ENCODE assay signal across 12 cellular contexts in the genomic region with DNA sequence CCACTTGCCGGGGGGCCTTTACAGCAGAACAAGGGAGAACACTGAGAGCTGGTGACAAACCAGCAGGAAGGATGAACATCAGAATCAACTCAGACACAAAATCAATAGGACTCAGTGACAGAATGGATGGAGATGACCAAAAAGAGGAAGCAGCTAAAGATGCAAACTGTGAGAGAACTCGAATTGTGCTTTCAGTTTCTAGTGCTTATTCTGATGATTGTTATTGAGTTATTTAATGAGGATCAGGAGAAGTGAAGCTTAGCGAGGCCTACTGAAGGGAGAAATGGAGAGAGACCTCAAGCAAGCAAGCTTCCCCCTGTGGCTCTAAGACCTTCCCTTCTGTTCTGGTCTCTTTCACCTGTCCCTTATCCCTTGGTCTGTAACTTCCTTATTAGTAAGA. TPM values are rescaled to one million over a fixed set of nuclear protein-coding genes. Genes with fewer than 3 reads are reported as not detected.
DNase-seq lines count a peak whose midpoint lies in the region; ATAC-seq and TF ChIP-seq lines count a peak whose summit lies in the region.
"Had no signal": no experiment of that assay in that cellular context is flagged by ENCODE, and none has a peak within 500 bp of the region (broad histone marks: within the 10 kb centered on the region; RNA-seq: fewer than 3 reads in every experiment).

No MANE protein-coding gene starts in this region.

- no peaks in the 10 kb centered on the region for H3K36me3 Mint-ChIP-seq in activated CD8-positive, alpha-beta T cell treated with anti-CD3 and anti-CD28 coated beads, Interleukin-2, amount 10 ng/mL, durations not matched to agents 7 days and 5 days (ENCODE audit: low read depth)
- H3K36me3 Mint-ChIP-seq in activated CD8-positive, alpha-beta T cell treated with anti-CD3 and anti-CD28 coated beads for 36 hours (ENCODE audit: low read depth) = no peaks in the 10 kb centered on the region
- H3K36me3 Mint-ChIP-seq in activated T-cell treated with anti-CD3 and anti-CD28 coated beads, Interleukin-2, amount 50 U/mL, for 4 hours (ENCODE audit: insufficient read depth) = no peaks in the 10 kb centered on the region

- H3K4me1 Mint-ChIP-seq in activated CD8-positive, alpha-beta T cell treated with anti-CD3 and anti-CD28 coated beads, Interleukin-2, amount 10 ng/mL, durations not matched to agents 7 days and 5 days (ENCODE audit: low read depth) = peaks cover 10% of the 10 kb centered on the region
- no peaks in the 10 kb centered on the region for H3K4me1 Mint-ChIP-seq in activated CD8-positive, alpha-beta T cell treated with anti-CD3 and anti-CD28 coated beads for 36 hours (ENCODE audit: low read depth)
- no peaks in the 10 kb centered on the region for H3K4me1 Mint-ChIP-seq in activated T-cell treated with anti-CD3 and anti-CD28 coated beads, Interleukin-2, amount 50 U/mL, for 4 hours (ENCODE audit: low read depth)

- no peak overlapping the region for H3K27ac Mint-ChIP-seq in activated CD8-positive, alpha-beta T cell treated with anti-CD3 and anti-CD28 coated beads, Interleukin-2, amount 10 ng/mL, durations not matched to agents 7 days and 5 days
- no peak overlapping the region for H3K27ac Mint-ChIP-seq in activated CD8-positive, alpha-beta T cell treated with anti-CD3 and anti-CD28 coated beads for 36 hours

- H3K4me3 Mint-ChIP-seq in activated CD8-positive, alpha-beta T cell treated with anti-CD3 and anti-CD28 coated beads, Interleukin-2, amount 10 ng/mL, durations not matched to agents 7 days and 5 days = no peak overlapping the region
- no peak overlapping the region for H3K4me3 Mint-ChIP-seq in activated CD8-positive, alpha-beta T cell treated with anti-CD3 and anti-CD28 coated beads for 36 hours
- no peak overlapping the region for H3K4me3 Mint-ChIP-seq in activated T-cell treated with anti-CD3 and anti-CD28 coated beads, Interleukin-2, amount 50 U/mL, for 4 hours

- H3K27me3 Mint-ChIP-seq in activated CD8-positive, alpha-beta T cell treated with anti-CD3 and anti-CD28 coated beads, Interleukin-2, amount 10 ng/mL, durations not matched to agents 7 days and 5 days (ENCODE audit: low read depth) = peaks cover 2% of the 10 kb centered on the region
- H3K27me3 Mint-ChIP-seq in activated CD8-positive, alpha-beta T cell treated with anti-CD3 and anti-CD28 coated beads for 36 hours = no peaks in the 10 kb centered on the region
- peaks cover 3% of the 10 kb centered on the region for H3K27me3 Mint-ChIP-seq in activated T-cell treated with anti-CD3 and anti-CD28 coated beads, Interleukin-2, amount 50 U/mL, for 4 hours (ENCODE audit: low read depth)

- DNase-seq in activated CD8-positive, alpha-beta T cell treated with anti-CD3 and anti-CD28 coated beads, Interleukin-2, amount 10 ng/mL, durations not matched to agents 7 days and 5 days = no peak
- DNase-seq in activated CD8-positive, alpha-beta T cell treated with anti-CD3 and anti-CD28 coated beads for 36 hours = no peak
- peak; percentile 65 to 93 for DNase-seq in NOMO-1 (lab: John Stamatoyannopoulos, UW; ENCODE audit: unreplicated experiment in 2 of 2)
- DNase-seq in activated T-cell treated with anti-CD3 and anti-CD28 coated beads, Interleukin-2, amount 50 U/mL, for 4 hours = no peak
- DNase-seq in DMS53 treated with DMSO at 0.1 percent for 48 hours (lab: John Stamatoyannopoulos, UW; ENCODE audit: unreplicated experiment) = no peak
- no peak for DNase-seq in NCI-H2029 (lab: John Stamatoyannopoulos, UW)
- DNase-seq: NCI-H82, pancreas had no signal

- intact Hi-C loops in activated CD8-positive, alpha-beta T cell treated with anti-CD3 and anti-CD28 coated beads for 36 hours (cut with micrococcal nuclease) = no loop called here

- CTCF ChIA-PET in activated CD8-positive, alpha-beta T cell treated with anti-CD3 and anti-CD28 coated beads, Interleukin-2, amount 10 ng/mL, durations not matched to agents 7 days and 5 days (lab: Charles Lee) = interaction anchor here (0.7 to 3.5 kb wide), 10 partner anchors 10 to 695 kb away, joined by 3 to 47 read pairs (median 3); partner anchors contain the start of genes CDC20 and ELOVL1
- CTCF ChIA-PET in activated CD8-positive, alpha-beta T cell treated with anti-CD3 and anti-CD28 coated beads for 36 hours (lab: Charles Lee) = interaction anchor here (1.4 to 3.6 kb wide), 3 partner anchors 8 to 175 kb away, joined by 3 to 28 read pairs (median 7); no protein-coding TSS in a partner anchor

- no peak for TF ChIP-seq CTCF in activated CD8-positive, alpha-beta T cell treated with anti-CD3 and anti-CD28 coated beads for 36 hours (IDR thresholded peaks at IDR 0.05)

- POLR2A ChIA-PET in activated CD8-positive, alpha-beta T cell treated with anti-CD3 and anti-CD28 coated beads, Interleukin-2, amount 10 ng/mL, durations not matched to agents 7 days and 5 days (lab: Charles Lee) = interaction anchor here (1.9 kb wide), 1 partner anchor 119 kb away, joined by 7 read pairs; the partner anchor contains the start of gene CDC20
- POLR2A ChIA-PET in activated CD8-positive, alpha-beta T cell treated with anti-CD3 and anti-CD28 coated beads for 36 hours (lab: Charles Lee) = interaction anchor here (1.8 kb wide), 1 partner anchor 175 kb away, joined by 3 read pairs; no protein-coding TSS in a partner anchor

- ATAC-seq in activated CD8-positive, alpha-beta T cell treated with anti-CD3 and anti-CD28 coated beads, Interleukin-2, amount 10 ng/mL, durations not matched to agents 7 days and 5 days = peak; percentile 15
- ATAC-seq in activated CD8-positive, alpha-beta T cell treated with anti-CD3 and anti-CD28 coated beads for 36 hours = no peak
- ATAC-seq in HG02938 (IDR thresholded peaks at IDR 0.05; ENCODE audit: unreplicated experiment) = peak; percentile 80
- ATAC-seq in HG02970 (IDR thresholded peaks at IDR 0.05; ENCODE audit: low FRiP score, unreplicated experiment) = no peak
- ATAC-seq in activated T-cell treated with anti-CD3 and anti-CD28 coated beads, Interleukin-2, amount 50 U/mL, for 4 hours = no peak
- ATAC-seq: HepG2, pancreas had no signal

- H3K9me3 Mint-ChIP-seq in activated CD8-positive, alpha-beta T cell treated with anti-CD3 and anti-CD28 coated beads, Interleukin-2, amount 10 ng/mL, durations not matched to agents 7 days and 5 days (ENCODE audit: insufficient read depth) = peaks cover 5% of the 10 kb centered on the region
- no peaks in the 10 kb centered on the region for H3K9me3 Mint-ChIP-seq in activated CD8-positive, alpha-beta T cell treated with anti-CD3 and anti-CD28 coated beads for 36 hours
- H3K9me3 Mint-ChIP-seq in activated T-cell treated with anti-CD3 and anti-CD28 coated beads, Interleukin-2, amount 50 U/mL, for 4 hours = no peaks in the 10 kb centered on the region

RNA-seq across cellular contexts. Expression of gene TMEM125, which starts 30.3 kb away (rescaled TPM):
- total RNA-seq in activated CD8-positive, alpha-beta T cell treated with anti-CD3 and anti-CD28 coated beads, Interleukin-2, amount 10 ng/mL, durations not matched to agents 7 days and 5 days = not detected
- total RNA-seq in activated CD8-positive, alpha-beta T cell treated with anti-CD3 and anti-CD28 coated beads for 36 hours = under 1 TPM in 1 of 2 experiments, not detected in 1; 0.81 TPM
- total RNA-seq in activated T-cell treated with anti-CD3 and anti-CD28 coated beads, Interleukin-2, amount 50 U/mL, for 4 hours = not detected
- total RNA-seq: A172, HepG2 had no signal

RNA-seq across cellular contexts. Expression of gene C1orf210, which starts 45.9 kb away (rescaled TPM):
- total RNA-seq in activated CD8-positive, alpha-beta T cell treated with anti-CD3 and anti-CD28 coated beads, Interleukin-2, amount 10 ng/mL, durations not matched to agents 7 days and 5 days = not detected
- total RNA-seq in activated CD8-positive, alpha-beta T cell treated with anti-CD3 and anti-CD28 coated beads for 36 hours = not detected
- total RNA-seq in activated T-cell treated with anti-CD3 and anti-CD28 coated beads, Interleukin-2, amount 50 U/mL, for 4 hours = not detected
- total RNA-seq: A172 had no signal

Comparison
In these comparisons a context has a peak if more than half of its experiments do, and no peak if none do; other contexts are left out.
1. ATAC-seq: peak in activated CD8-positive, alpha-beta T cell treated with anti-CD3 and anti-CD28 coated beads, Interleukin-2, amount 10 ng/mL, durations not matched to agents 7 days and 5 days (single experiment) and HG02938 (single experiment); none in activated CD8-positive, alpha-beta T cell treated with anti-CD3 and anti-CD28 coated beads for 36 hours (single experiment), HG02970 (single experiment) and activated T-cell treated with anti-CD3 and anti-CD28 coated beads, Interleukin-2, amount 50 U/mL, for 4 hours (0 of 2).
2. DNase-seq: peak in NOMO-1 (2 of 2); none in activated CD8-positive, alpha-beta T cell treated with anti-CD3 and anti-CD28 coated beads, Interleukin-2, amount 10 ng/mL, durations not matched to agents 7 days and 5 days (single experiment), activated CD8-positive, alpha-beta T cell treated with anti-CD3 and anti-CD28 coated beads for 36 hours (single experiment), activated T-cell treated with anti-CD3 and anti-CD28 coated beads, Interleukin-2, amount 50 U/mL, for 4 hours (single experiment), DMS53 treated with DMSO at 0.1 percent for 48 hours (single experiment) and NCI-H2029 (single experiment).